Comparison of ENCODE assay signal across 30 cellular contexts in the genomic region with DNA sequence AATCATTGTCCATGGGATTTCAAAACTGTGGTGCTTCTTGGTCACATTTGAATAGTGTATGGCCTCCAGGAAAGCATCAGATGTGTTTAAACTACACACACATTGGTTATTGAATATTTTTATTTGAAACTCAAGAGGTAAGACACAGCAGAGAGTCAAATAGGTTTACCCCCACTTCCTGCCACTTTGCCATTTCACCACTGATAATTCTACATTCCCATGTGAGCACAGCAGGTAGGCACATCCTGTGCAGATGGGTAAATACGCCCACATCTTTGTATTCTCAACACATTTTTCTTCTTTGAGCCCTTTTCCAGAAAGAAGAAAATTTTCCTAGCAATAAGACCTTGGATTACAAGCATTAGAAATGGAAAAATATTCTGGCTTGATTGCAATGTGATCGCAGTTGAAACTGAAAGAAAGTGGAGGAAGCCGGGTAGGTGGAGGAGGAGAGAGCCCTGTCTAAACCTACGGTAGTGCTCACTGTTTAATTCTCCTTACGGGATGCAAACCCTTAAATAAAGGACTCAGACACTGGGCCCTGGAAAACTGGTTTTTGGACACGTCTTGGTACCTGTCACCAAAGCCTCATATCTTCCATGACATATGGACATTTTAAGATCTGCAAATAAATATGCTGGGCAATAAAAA.
A peak's percentile ranks its signal among the peaks of the same experiment; 100 is the strongest.
DNase-seq lines count a peak whose midpoint lies in the region; ATAC-seq and TF ChIP-seq lines count a peak whose summit lies in the region.
"Had no signal": no experiment of that assay in that cellular context is flagged by ENCODE, and none has a peak within 500 bp of the region (broad histone marks: within the 10 kb centered on the region; RNA-seq: fewer than 3 reads in every experiment).

No MANE protein-coding gene starts in this region.

- POLR2A ChIA-PET in activated CD8-positive, alpha-beta T cell treated with anti-CD3 and anti-CD28 coated beads for 36 hours (lab: Charles Lee) = no interaction called here

- no peak for DNase-seq in activated T-cell treated with anti-CD3 and anti-CD28 coated beads, Interleukin-2, amount 50 U/mL, for 72 hours
- DNase-seq in activated T-cell treated with anti-CD3 and anti-CD28 coated beads for 4 hours (no peak), GM23338 (ENCODE audit: low spot score) (no peak), DMS114 treated with DMSO at 0.1 percent for 48 hours (lab: John Stamatoyannopoulos, UW; ENCODE audit: unreplicated experiment) (no peak), NOMO-1 (lab: John Stamatoyannopoulos, UW; ENCODE audit: unreplicated experiment in 2 of 2) (no peak)
- DNase-seq in activated CD8-positive, alpha-beta T cell treated with anti-CD3 and anti-CD28 coated beads for 36 hours = no peak
- no peak for DNase-seq in central memory CD8-positive, alpha-beta T cell (ENCODE audit: low spot score in 2 of 2)
- DNase-seq: ACHN; activated B cell treated with CpG ODN at 0.5 μM for 24 hours; adrenal gland; BE2C; Caco-2; cerebellar nuclear complex; foreskin fibroblast; GOT3; HFFc6; left lung; NCI-H446; NCI-H774; ovary; SIG-M5; stimulated activated CD4-positive, alpha-beta T cell treated with anti-CD3 and anti-CD28 coated beads, Interleukin-4, amount 100 ng/mL, for 4 hours; substantia nigra; SW 1271; trophoblast cell had no signal

- H3K79me2 ChIP-seq in GM23338 (replicated peaks; ENCODE audit: insufficient read depth) = no peaks in the 10 kb centered on the region

- H3K27ac ChIP-seq in GM23338 (ENCODE audit: low read depth) = no peak overlapping the region
- H3K27ac ChIP-seq: adrenal gland, esophagus muscularis mucosa, left lung, ovary had no signal

- no peak for TF ChIP-seq CTCF in GM23338 (conservative IDR thresholded peaks at IDR 0.05; ENCODE audit: low read depth in 2 of 2)
- no peak for TF ChIP-seq CTCF in activated CD8-positive, alpha-beta T cell treated with anti-CD3 and anti-CD28 coated beads for 36 hours (IDR thresholded peaks at IDR 0.05)

- intact Hi-C loops in activated CD8-positive, alpha-beta T cell treated with anti-CD3 and anti-CD28 coated beads for 36 hours (cut with micrococcal nuclease) = no loop called here

- no peak overlapping the region for H3K27ac Mint-ChIP-seq in activated T-cell treated with anti-CD3 and anti-CD28 coated beads, Interleukin-2, amount 50 U/mL, for 72 hours
- no peak overlapping the region for H3K27ac Mint-ChIP-seq in GM23338
- H3K27ac Mint-ChIP-seq in activated CD8-positive, alpha-beta T cell treated with anti-CD3 and anti-CD28 coated beads for 36 hours = peak overlapping the region; percentile 53
- no peak overlapping the region for H3K27ac Mint-ChIP-seq in central memory CD8-positive, alpha-beta T cell (ENCODE audit: low read depth)
- H3K27ac Mint-ChIP-seq: activated B cell treated with CpG ODN at 0.5 μM for 24 hours; HFFc6; memory B cell; stimulated activated effector memory CD8-positive, alpha-beta T cell treated with anti-CD3 and anti-CD28 coated beads, Interleukin-12 subunit alpha, Interleukin-12 subunit beta, amount 100 ng/mL, for 72 hours had no signal

- H3K27me3 ChIP-seq in GM23338 (ENCODE audit: insufficient read depth) = no peaks in the 10 kb centered on the region
- H3K27me3 ChIP-seq: adrenal gland, BE2C, esophagus muscularis mucosa, left lung, ovary had no signal

- H3K9me3 Mint-ChIP-seq in activated T-cell treated with anti-CD3 and anti-CD28 coated beads, Interleukin-2, amount 50 U/mL, for 72 hours = no peaks in the 10 kb centered on the region
- H3K9me3 Mint-ChIP-seq in GM23338 = 0 out of 3 replicates have a peak, but pooled peaks cover 3% of the 10 kb centered on the region
- no peaks in the 10 kb centered on the region for H3K9me3 Mint-ChIP-seq in activated CD8-positive, alpha-beta T cell treated with anti-CD3 and anti-CD28 coated beads for 36 hours
- no peaks in the 10 kb centered on the region for H3K9me3 Mint-ChIP-seq in central memory CD8-positive, alpha-beta T cell
- H3K9me3 Mint-ChIP-seq: activated B cell treated with CpG ODN at 0.5 μM for 24 hours; HFFc6; memory B cell; stimulated activated effector memory CD8-positive, alpha-beta T cell treated with anti-CD3 and anti-CD28 coated beads, Interleukin-12 subunit alpha, Interleukin-12 subunit beta, amount 100 ng/mL, for 72 hours had no signal

- H3K4me1 Mint-ChIP-seq in activated T-cell treated with anti-CD3 and anti-CD28 coated beads, Interleukin-2, amount 50 U/mL, for 72 hours (ENCODE audit: low read depth) = peaks cover 30% of the 10 kb centered on the region
- H3K4me1 Mint-ChIP-seq in GM23338 = peaks cover 38% of the 10 kb centered on the region
- H3K4me1 Mint-ChIP-seq in activated CD8-positive, alpha-beta T cell treated with anti-CD3 and anti-CD28 coated beads for 36 hours (ENCODE audit: low read depth) = peaks cover 23% of the 10 kb centered on the region
- H3K4me1 Mint-ChIP-seq in central memory CD8-positive, alpha-beta T cell = peaks cover 20% of the 10 kb centered on the region

- no peak for ATAC-seq in activated T-cell treated with anti-CD3 and anti-CD28 coated beads, Interleukin-2, amount 50 U/mL, for 72 hours (replicated peaks in 1 of 2)
- ATAC-seq in GM23338 (no peak), HG03025 (IDR thresholded peaks at IDR 0.05; ENCODE audit: low FRiP score, unreplicated experiment) (no peak)
- peak; percentile 20 for ATAC-seq in activated CD8-positive, alpha-beta T cell treated with anti-CD3 and anti-CD28 coated beads for 36 hours
- ATAC-seq in central memory CD8-positive, alpha-beta T cell (replicated peaks; ENCODE audit: extremely low read depth, poor library complexity, severe bottlenecking) = no peak
- ATAC-seq: left lung; stimulated activated effector memory CD8-positive, alpha-beta T cell treated with anti-CD3 and anti-CD28 coated beads, Interleukin-12 subunit alpha, Interleukin-12 subunit beta, amount 100 ng/mL, for 72 hours had no signal

- no peaks in the 10 kb centered on the region for H3K36me3 ChIP-seq in GM23338 (ENCODE audit: insufficient read depth)
- H3K36me3 ChIP-seq: adrenal gland, BE2C, esophagus muscularis mucosa, left lung, ovary had no signal

- H3K4me2 ChIP-seq in GM23338 = 0 out of 2 replicates have a peak overlapping the region, but pooled peaks have one; percentile 15

- H3F3A ChIP-seq in GM23338 (replicated peaks; ENCODE audit: low read depth) = no peaks in the 10 kb centered on the region

- no peaks in the 10 kb centered on the region for H4K20me1 ChIP-seq in GM23338 (replicated peaks; ENCODE audit: insufficient read depth)

- H3K9me2 ChIP-seq in GM23338 (ENCODE audit: insufficient read depth) = no peaks in the 10 kb centered on the region

- CTCF ChIA-PET in activated CD8-positive, alpha-beta T cell treated with anti-CD3 and anti-CD28 coated beads for 36 hours (lab: Charles Lee) = no interaction called here

- H2AFZ ChIP-seq in GM23338 = 0 out of 2 replicates have a peak overlapping the region, but pooled peaks have one; percentile 3

- H3K4me1 ChIP-seq in GM23338 (ENCODE audit: insufficient read depth) = peaks cover 18% of the 10 kb centered on the region
- H3K4me1 ChIP-seq: adrenal gland, BE2C, Caco-2, esophagus muscularis mucosa, left lung had no signal

- peak overlapping the region; percentile 56 to 81 for H3K4me3 Mint-ChIP-seq in activated T-cell treated with anti-CD3 and anti-CD28 coated beads, Interleukin-2, amount 50 U/mL, for 72 hours
- H3K4me3 Mint-ChIP-seq in GM23338 = no peak overlapping the region
- H3K4me3 Mint-ChIP-seq in activated CD8-positive, alpha-beta T cell treated with anti-CD3 and anti-CD28 coated beads for 36 hours = peak overlapping the region; percentile 12
- H3K4me3 Mint-ChIP-seq in central memory CD8-positive, alpha-beta T cell = peak overlapping the region; percentile 13
- H3K4me3 Mint-ChIP-seq: activated B cell treated with CpG ODN at 0.5 μM for 24 hours; HFFc6; memory B cell; neural crest cell; stimulated activated effector memory CD8-positive, alpha-beta T cell treated with anti-CD3 and anti-CD28 coated beads, Interleukin-12 subunit alpha, Interleukin-12 subunit beta, amount 100 ng/mL, for 72 hours had no signal

- H3K4me3 ChIP-seq in GM23338 = no peak overlapping the region
- H3K4me3 ChIP-seq: adrenal gland, esophagus muscularis mucosa, left lung, ovary had no signal

- peaks cover 5% of the 10 kb centered on the region for H3K27me3 Mint-ChIP-seq in activated T-cell treated with anti-CD3 and anti-CD28 coated beads, Interleukin-2, amount 50 U/mL, for 72 hours (ENCODE audit: low read depth)
- H3K27me3 Mint-ChIP-seq in GM23338 (ENCODE audit: insufficient read depth, low read depth, poor library complexity) = peaks cover 6% of the 10 kb centered on the region
- no peaks in the 10 kb centered on the region for H3K27me3 Mint-ChIP-seq in activated CD8-positive, alpha-beta T cell treated with anti-CD3 and anti-CD28 coated beads for 36 hours
- peaks cover 65% of the 10 kb centered on the region for H3K27me3 Mint-ChIP-seq in central memory CD8-positive, alpha-beta T cell

- no peaks in the 10 kb centered on the region for H3K36me3 Mint-ChIP-seq in activated T-cell treated with anti-CD3 and anti-CD28 coated beads, Interleukin-2, amount 50 U/mL, for 72 hours (ENCODE audit: insufficient read depth in 2 of 2)
- H3K36me3 Mint-ChIP-seq in GM23338 (ENCODE audit: low read depth) = no peaks in the 10 kb centered on the region; the same call in 2 of the 3 replicates
- H3K36me3 Mint-ChIP-seq in activated CD8-positive, alpha-beta T cell treated with anti-CD3 and anti-CD28 coated beads for 36 hours (ENCODE audit: low read depth) = no peaks in the 10 kb centered on the region
- no peaks in the 10 kb centered on the region for H3K36me3 Mint-ChIP-seq in central memory CD8-positive, alpha-beta T cell (ENCODE audit: insufficient read depth)
- H3K36me3 Mint-ChIP-seq: memory B cell; stimulated activated effector memory CD8-positive, alpha-beta T cell treated with anti-CD3 and anti-CD28 coated beads, Interleukin-12 subunit alpha, Interleukin-12 subunit beta, amount 100 ng/mL, for 72 hours had no signal
